Comparison of ENCODE assay signal across 1 cellular context in the genomic region with DNA sequence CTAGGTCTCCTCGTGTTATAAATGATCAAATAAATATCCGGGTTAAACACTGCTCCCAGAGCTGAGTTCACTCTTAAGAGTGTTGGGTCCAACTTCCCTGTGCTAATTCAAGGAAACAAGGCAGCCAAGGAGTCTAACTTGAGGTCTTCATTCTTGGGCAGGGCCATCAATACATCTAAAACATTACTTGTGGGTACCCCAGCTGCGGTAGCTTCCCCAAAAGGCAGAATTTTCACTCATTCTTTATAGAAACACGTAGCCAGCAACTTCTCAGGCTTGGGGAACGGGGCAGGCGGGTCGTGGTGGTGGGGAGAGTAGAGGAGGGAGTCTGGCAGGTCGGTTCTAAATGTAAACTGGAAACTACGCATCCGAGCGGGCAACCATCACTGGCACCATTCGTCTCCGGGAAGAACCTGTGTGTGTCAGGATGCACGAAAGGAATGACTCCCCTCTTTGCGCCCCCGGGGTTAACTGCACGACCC.
TF ChIP-seq lines count a peak whose summit lies in the region.

No MANE protein-coding gene starts in this region.

TF ChIP-seq in IMR-90, 13 proteins besides CTCF, POLR2A, EP300 and RAD21 (continued from another document):
- TF ChIP-seq, protein P1, sequence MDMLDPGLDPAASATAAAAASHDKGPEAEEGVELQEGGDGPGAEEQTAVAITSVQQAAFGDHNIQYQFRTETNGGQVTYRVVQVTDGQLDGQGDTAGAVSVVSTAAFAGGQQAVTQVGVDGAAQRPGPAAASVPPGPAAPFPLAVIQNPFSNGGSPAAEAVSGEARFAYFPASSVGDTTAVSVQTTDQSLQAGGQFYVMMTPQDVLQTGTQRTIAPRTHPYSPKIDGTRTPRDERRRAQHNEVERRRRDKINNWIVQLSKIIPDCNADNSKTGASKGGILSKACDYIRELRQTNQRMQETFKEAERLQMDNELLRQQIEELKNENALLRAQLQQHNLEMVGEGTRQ (IDR thresholded peaks at IDR 0.05; ENCODE audit: low read depth, low read length): no peak
- TF ChIP-seq MAFK (IDR thresholded peaks at IDR 0.05; ENCODE audit: low read depth, low read length): no peak
